ENCODE assay signal across 8 cellular contexts in the genomic region with DNA sequence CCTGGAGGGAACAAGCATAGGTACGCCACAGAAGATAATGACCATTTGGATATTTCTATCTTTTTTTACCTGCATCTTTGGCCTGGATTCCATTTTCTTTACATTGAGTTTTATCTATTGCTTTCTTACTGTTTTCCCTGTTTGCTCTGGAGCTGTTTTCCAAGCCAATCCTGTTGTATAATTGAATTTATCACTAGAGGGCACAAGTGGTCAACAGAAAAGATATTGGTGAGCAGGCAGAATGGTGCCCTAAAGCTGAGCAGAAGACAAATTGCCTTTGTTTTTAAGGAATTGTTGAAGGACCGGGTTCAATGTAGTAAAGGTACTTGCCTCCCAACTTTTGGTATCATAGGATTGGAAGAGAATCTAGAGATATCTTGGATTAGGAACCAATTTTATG.
DNase-seq lines count a peak whose midpoint lies in the region; ATAC-seq lines count a peak whose summit lies in the region.

No MANE protein-coding gene starts in this region.

- DNase-seq in DMS153 treated with DMSO at 0.1 percent for 48 hours (lab: John Stamatoyannopoulos, UW; ENCODE audit: unreplicated experiment) (peak; percentile 67), DMS153 (lab: John Stamatoyannopoulos, UW) (no peak), NAMALWA (ENCODE audit: low spot score) (peak; percentile 28), T47D (ENCODE audit: low read depth in 1 of 2, low spot score in 1 of 2) (peak; percentile 7 to 56), mesenchymal stem cell (peak; percentile 44), NCI-H774 (lab: John Stamatoyannopoulos, UW) (no peak), NCI-H226 (no peak)

- no peak overlapping the region for H4K8ac ChIP-seq in mesenchymal stem cell (ENCODE audit: low read length)

- H2BK5ac ChIP-seq in mesenchymal stem cell (ENCODE audit: low read depth, low read length, poor library complexity, severe bottlenecking) = no peak overlapping the region

- WGBS in mesenchymal stem cell = 42% methylated on average over 1 of the region's 2 CpGs

- no peak for ATAC-seq in HG03039 (IDR thresholded peaks at IDR 0.05; ENCODE audit: unreplicated experiment)

- H3K4me3 ChIP-seq in mesenchymal stem cell (ENCODE audit: insufficient read depth in 1 of 2, low read depth in 1 of 2, low read length in 2 of 2) = no peak overlapping the region

- peaks cover 2% of the 10 kb centered on the region for H3K4me1 ChIP-seq in mesenchymal stem cell (ENCODE audit: control insufficient read depth, insufficient read depth, low read depth, low read length)

- H2BK15ac ChIP-seq in mesenchymal stem cell (ENCODE audit: low read depth, poor library complexity, severe bottlenecking) = no peak overlapping the region

- H2BK120ac ChIP-seq in mesenchymal stem cell (ENCODE audit: low read depth, low read length) = no peak overlapping the region

- H2AFZ ChIP-seq in mesenchymal stem cell (ENCODE audit: low read depth, low read length) = no peak overlapping the region

- H3K79me1 ChIP-seq in mesenchymal stem cell (replicated peaks; ENCODE audit: low read length, poor library complexity, severe bottlenecking) = no peaks in the 10 kb centered on the region

- no peak overlapping the region for H4K91ac ChIP-seq in mesenchymal stem cell (ENCODE audit: low read length)

- peaks cover 3 to 16% of the 10 kb centered on the region in 2 experiments for H3K36me3 ChIP-seq in mesenchymal stem cell (ENCODE audit: control insufficient read depth in 1 of 2, insufficient read depth in 2 of 2, low read depth in 1 of 2, low read length in 2 of 2)

- H2AK5ac ChIP-seq in mesenchymal stem cell (ENCODE audit: low read length, severe bottlenecking) = no peak overlapping the region

- no peak overlapping the region for H3K18ac ChIP-seq in mesenchymal stem cell (ENCODE audit: low read depth in 1 of 2, low read length in 2 of 2)

- no peak overlapping the region for H3K23ac ChIP-seq in mesenchymal stem cell (ENCODE audit: low read length in 2 of 2)

- H3K27ac ChIP-seq in mesenchymal stem cell (ENCODE audit: low read length, poor library complexity, severe bottlenecking) = no peak overlapping the region

- no peak overlapping the region for H3K14ac ChIP-seq in mesenchymal stem cell (ENCODE audit: low read length in 2 of 2)

- no peak overlapping the region for H3K4ac ChIP-seq in mesenchymal stem cell (ENCODE audit: low read depth in 1 of 2, low read length in 2 of 2)

- H3K4me2 ChIP-seq in mesenchymal stem cell (ENCODE audit: low read length, poor library complexity, severe bottlenecking) = no peak overlapping the region

- no peak overlapping the region for H3K9ac ChIP-seq in mesenchymal stem cell (ENCODE audit: low read length)

- H2BK12ac ChIP-seq in mesenchymal stem cell (ENCODE audit: low read length in 2 of 2) = no peak overlapping the region

- H3K27me3 ChIP-seq in mesenchymal stem cell (ENCODE audit: control insufficient read depth in 1 of 2, insufficient read depth in 1 of 2, low read length in 2 of 2) = no peaks in the 10 kb centered on the region

- no peaks in the 10 kb centered on the region for H3K9me3 ChIP-seq in mesenchymal stem cell (ENCODE audit: control insufficient read depth, low read length)

- in situ Hi-C loops in T47D (cut with HindIII; ENCODE audit: low pct_unique_long_range_greater_than_20kb, low sequenced_read_pairs) = no loop called here

Comparison
In these comparisons a context has a peak if more than half of its experiments do, and no peak if none do; other contexts are left out.
1. DNase-seq: peak in DMS153 treated with DMSO at 0.1 percent for 48 hours (single experiment), NAMALWA (single experiment), T47D (2 of 2) and mesenchymal stem cell (single experiment); none in DMS153 (single experiment), NCI-H774 (single experiment) and NCI-H226 (single experiment).